ENCODE assay signal across 28 cellular contexts in the genomic region with DNA sequence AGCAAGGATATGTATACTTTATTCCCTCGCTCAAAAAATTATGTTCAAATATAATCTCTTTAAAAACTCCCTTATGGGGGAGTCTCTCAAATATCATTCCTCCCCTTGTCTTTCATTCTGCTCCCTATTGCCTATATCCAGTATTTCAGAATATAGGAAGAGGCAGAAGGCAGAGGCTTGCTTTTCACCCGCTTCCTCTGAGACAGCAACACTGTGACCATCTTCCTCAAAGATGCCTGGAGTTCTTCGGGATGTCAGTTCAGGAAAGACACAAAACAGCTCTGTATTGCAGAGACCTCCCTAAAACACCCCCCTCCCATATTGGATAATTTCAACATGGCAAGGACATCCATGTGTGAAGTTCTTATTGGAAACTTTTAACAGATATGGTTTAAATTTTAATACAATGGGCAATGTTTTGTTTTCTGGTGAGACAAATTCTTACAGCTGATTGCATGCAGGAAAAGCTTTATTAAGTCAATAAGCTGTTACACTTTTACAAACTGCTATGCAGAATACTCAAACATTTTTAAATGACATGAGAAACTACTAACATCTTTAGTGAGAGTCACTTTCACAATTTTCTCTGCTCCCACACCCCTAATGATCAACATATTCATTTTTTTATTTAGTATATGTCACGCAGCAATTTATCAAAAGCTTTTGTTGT. TPM values are rescaled to one million over a fixed set of nuclear protein-coding genes. Genes with fewer than 3 reads are reported as not detected.
"Had no signal": no experiment of that assay in that cellular context is flagged by ENCODE, and none has a peak within 500 bp of the region (broad histone marks: within the 10 kb centered on the region; RNA-seq: fewer than 3 reads in every experiment).

No MANE protein-coding gene starts in this region.

- DNase-seq: naive B cell; naive thymus-derived CD8-positive, alpha-beta T cell; nephron progenitor cell; nucleus accumbens; ovary; posterior cingulate gyrus; retina; right lobe of liver; sigmoid colon; stimulated activated CD4-positive, alpha-beta T cell treated with anti-CD3 and anti-CD28 coated beads, Interleukin-15, amount 100 ng/mL, for 24 hours; stimulated activated CD4-positive, alpha-beta T cell treated with anti-CD3 and anti-CD28 coated beads, Interleukin-2, amount 100 ng/mL, for 24 hours; stimulated activated CD4-positive, alpha-beta T cell treated with anti-CD3 and anti-CD28 coated beads, Interleukin-2, amount 100 ng/mL, for 48 hours; stimulated activated CD4-positive, alpha-beta T cell treated with anti-CD3 and anti-CD28 coated beads, Interleukin-4, amount 100 ng/mL, for 24 hours; stimulated activated naive B cell treated with anti-CD40 and anti-IgM and Interleukin-4, amounts not matched to agents 10 μg/mL and 1 μg/mL and 100 μg/mL, for 72 hours; stimulated activated naive CD4-positive, alpha-beta T cell treated with Interleukin-2 at 50 U/mL for 16 hours; stomach; thyroid gland; upper lobe of left lung had no signal

- H3K9me3 ChIP-seq: neutrophil, ovary, prostate gland, right atrium auricular region, right lobe of liver, sigmoid colon, stomach, thoracic aorta, thyroid gland, tibial nerve, upper lobe of left lung, vagina had no signal

- ATAC-seq: naive thymus-derived CD8-positive, alpha-beta T cell; natural killer cell treated with Interleukin-12 subunit alpha and Interleukin-12 subunit beta and Interleukin-15 and Interleukin-18, amount 100 ng/mL, for 72 hours; right lobe of liver; stimulated activated effector memory CD8-positive, alpha-beta T cell treated with anti-CD3 and anti-CD28 coated beads, Interleukin-12 subunit alpha, Interleukin-12 subunit beta, amount 100 ng/mL, for 72 hours; stimulated activated naive B cell treated with anti-CD40 and anti-IgM and Interleukin-4, amounts not matched to agents 10 μg/mL and 1 μg/mL and 100 μg/mL, for 72 hours had no signal

- H2AFZ ChIP-seq: parathyroid adenoma had no signal

- H3K4me3 ChIP-seq: ovary, prostate gland, right atrium auricular region, right lobe of liver, sigmoid colon, stomach, thoracic aorta, thyroid gland, tibial nerve, upper lobe of left lung, vagina had no signal

- H3K79me2 ChIP-seq: parathyroid adenoma had no signal

- FAIRE-seq: urothelium cell line had no signal

- H3K36me3 ChIP-seq: neutrophil, ovary, prostate gland, right atrium auricular region, right lobe of liver, sigmoid colon, thoracic aorta, thyroid gland, upper lobe of left lung, vagina had no signal

- H3K9ac ChIP-seq: parathyroid adenoma had no signal

- H3K27me3 ChIP-seq: right atrium auricular region, right lobe of liver, thyroid gland, tibial nerve, upper lobe of left lung, vagina had no signal

- H3K27ac ChIP-seq: neutrophil, ovary, parathyroid adenoma, prostate gland, right atrium auricular region, right lobe of liver, sigmoid colon, stomach, thoracic aorta, thyroid gland, tibial nerve, upper lobe of left lung, vagina had no signal

- H3K4me1 ChIP-seq: parathyroid adenoma, prostate gland, right atrium auricular region, right lobe of liver, sigmoid colon, thyroid gland, tibial nerve had no signal

RNA-seq across cellular contexts. Expression of a gene that starts 4.8 kb away (rescaled TPM):
- total RNA-seq: naive thymus-derived CD8-positive, alpha-beta T cell; natural killer cell treated with Interleukin-12 subunit alpha and Interleukin-12 subunit beta and Interleukin-15 and Interleukin-18, amount 100 ng/mL, for 72 hours had no signal
- polyA plus RNA-seq: naive thymus-derived CD8-positive, alpha-beta T cell had no signal
